1 cellular context compared by ENCODE assay signal in genomic region chr18:4384932-4385331, GRCh38.
A peak's percentile ranks its signal among the peaks of the same experiment; 100 is the strongest.
TF ChIP-seq lines count a peak whose summit lies in the region.

No MANE protein-coding gene starts in this region.

TF ChIP-seq in GM12878, 131 proteins besides CTCF, POLR2A, EP300 and RAD21 (continued from another document and continues in another):
- no peak for TF ChIP-seq IRF3 (IDR thresholded peaks at IDR 0.05)
- TF ChIP-seq IKZF2 (IDR thresholded peaks at IDR 0.05): peak in 1 of 2 experiments; percentile 51; a peak in 2 of 4 replicates
- TF ChIP-seq NR2F1 (conservative IDR thresholded peaks at IDR 0.05): no peak
- TF ChIP-seq ZNF274 (IDR thresholded peaks at IDR 0.05; ENCODE audit: insufficient read depth, insufficient read length): no peak
- TF ChIP-seq FOXM1 (IDR thresholded peaks at IDR 0.05; ENCODE audit: low read depth, low read length): no peak
- TF ChIP-seq JUND (IDR thresholded peaks at IDR 0.05; ENCODE audit: low read depth, low read length): no peak
- no peak for TF ChIP-seq IKZF1 (conservative IDR thresholded peaks at IDR 0.05)
- TF ChIP-seq DPF2 (IDR thresholded peaks at IDR 0.05): no peak
- TF ChIP-seq SIX5 (IDR thresholded peaks at IDR 0.05; ENCODE audit: low read depth, low read length, severe bottlenecking): no peak
- no peak for TF ChIP-seq CUX1 (IDR thresholded peaks at IDR 0.05; ENCODE audit: insufficient replicate concordance, low read depth, low read length)
- TF ChIP-seq ZBTB40 (IDR thresholded peaks at IDR 0.05; ENCODE audit: borderline replicate concordance): no peak
- no peak for TF ChIP-seq NR2C1 (IDR thresholded peaks at IDR 0.05)
- 0 out of 2 replicates have a peak, but pooled peaks have one; percentile 26 for TF ChIP-seq MLLT1 (IDR thresholded peaks at IDR 0.05)
- no peak for TF ChIP-seq ZBTB4 (CRISPR knock-in tag; IDR thresholded peaks at IDR 0.05)
- no peak for TF ChIP-seq MTA3 (IDR thresholded peaks at IDR 0.05; ENCODE audit: borderline replicate concordance, low read length)
- no peak for TF ChIP-seq JUNB (IDR thresholded peaks at IDR 0.05)
- TF ChIP-seq CHD4 (IDR thresholded peaks at IDR 0.05): no peak
- TF ChIP-seq E2F8 (IDR thresholded peaks at IDR 0.05; ENCODE audit: low read depth, partially characterized antibody): no peak
- no peak for TF ChIP-seq E2F4 (IDR thresholded peaks at IDR 0.05; ENCODE audit: low read depth, low read length)
- TF ChIP-seq SUPT20H (IDR thresholded peaks at IDR 0.05; ENCODE audit: borderline replicate concordance, control insufficient read depth, low read depth, low read length): no peak
- peak; percentile 80 for TF ChIP-seq ATF7 (IDR thresholded peaks at IDR 0.05; ENCODE audit: low read depth)
- no peak for TF ChIP-seq CBX5 (IDR thresholded peaks at IDR 0.05; ENCODE audit: low read depth)
- no peak for TF ChIP-seq ZNF217 (IDR thresholded peaks at IDR 0.05)
- TF ChIP-seq NRF1 (conservative IDR thresholded peaks at IDR 0.05; ENCODE audit: low read depth, low read length): no peak
- TF ChIP-seq PBX3 (IDR thresholded peaks at IDR 0.05; ENCODE audit: insufficient replicate concordance, low read depth, low read length): no peak
- TF ChIP-seq HCFC1 (IDR thresholded peaks at IDR 0.05; ENCODE audit: low read length): no peak
- no peak for TF ChIP-seq EED (IDR thresholded peaks at IDR 0.05; ENCODE audit: low read depth)
- TF ChIP-seq SP1 (IDR thresholded peaks at IDR 0.05; ENCODE audit: low read depth, low read length): no peak
- TF ChIP-seq IRF4 (IDR thresholded peaks at IDR 0.05; ENCODE audit: low read depth, low read length): no peak
- no peak for TF ChIP-seq STAT1 (conservative IDR thresholded peaks at IDR 0.05)
- no peak for TF ChIP-seq TCF3 (IDR thresholded peaks at IDR 0.05; ENCODE audit: borderline replicate concordance, insufficient read depth, low read depth, low read length)
- 0 out of 2 replicates have a peak, but pooled peaks have one; percentile 8 for TF ChIP-seq PRDM15 (CRISPR knock-in tag; IDR thresholded peaks at IDR 0.05)
- TF ChIP-seq LARP7 (IDR thresholded peaks at IDR 0.05): no peak
